Comparison of ENCODE assay signal across 1 cellular context in genomic region chr12:113222730-113223531, GRCh38.
TF ChIP-seq lines count a peak whose summit lies in the region.

No MANE protein-coding gene starts in this region.

TF ChIP-seq in liver, 16 proteins besides CTCF, POLR2A, EP300 and RAD21 (continued from another document):
- TF ChIP-seq RXRA (IDR thresholded peaks at IDR 0.05) (peak; percentile 72 to 86), SP1 (IDR thresholded peaks at IDR 0.05) (peak; percentile 91), NR2F2 (IDR thresholded peaks at IDR 0.05) (peak; percentile 96), FOXA1 (IDR thresholded peaks at IDR 0.05) (peak; percentile 47), HNF4A (conservative IDR thresholded peaks at IDR 0.05) (peak; percentile 79 to 86), JUND (IDR thresholded peaks at IDR 0.05) (peak; percentile 61 to 66), ATF3 (IDR thresholded peaks at IDR 0.05) (no peak)
